ENCODE assay signal across 14 cellular contexts in genomic region chr7:83096065-83096580, GRCh38.
"Had no signal": no experiment of that assay in that cellular context is flagged by ENCODE, and none has a peak within 500 bp of the region (broad histone marks: within the 10 kb centered on the region; RNA-seq: fewer than 3 reads in every experiment).

No MANE protein-coding gene starts in this region.

- H3K4me3 ChIP-seq: gastrocnemius medialis, heart right ventricle, left lung, lower lobe of right lung, pancreas, right lobe of liver, tibial artery, upper lobe of right lung, vagina had no signal

- H3K27ac ChIP-seq: gastrocnemius medialis, left lung, lower lobe of right lung, pancreas, right lobe of liver, tibial artery, upper lobe of right lung, vagina had no signal

- FAIRE-seq: keratinocyte had no signal

- DNase-seq: effector memory CD4-positive, alpha-beta T cell; gastrocnemius medialis; heart right ventricle; hypothalamus; left lung; lower lobe of right lung; natural killer cell; pancreas; right lobe of liver; stimulated activated CD4-positive, alpha-beta T cell treated with anti-CD3 and anti-CD28 coated beads, Interleukin-4, amount 100 ng/mL, for 1 hour; tibial artery; upper lobe of right lung had no signal

- H3K9me3 ChIP-seq: gastrocnemius medialis, left lung, lower lobe of right lung, pancreas, right lobe of liver, tibial artery, upper lobe of right lung, vagina had no signal

- H3K27me3 ChIP-seq: gastrocnemius medialis, heart right ventricle, left lung, pancreas, right lobe of liver, tibial artery, upper lobe of right lung, vagina had no signal

- H3K36me3 ChIP-seq: gastrocnemius medialis, heart right ventricle, left lung, lower lobe of right lung, pancreas, right lobe of liver, tibial artery, upper lobe of right lung, vagina had no signal

- H3K4me1 ChIP-seq: gastrocnemius medialis, heart right ventricle, left lung, lower lobe of right lung, pancreas, right lobe of liver, tibial artery, upper lobe of right lung, vagina had no signal
